In the genomic region with DNA sequence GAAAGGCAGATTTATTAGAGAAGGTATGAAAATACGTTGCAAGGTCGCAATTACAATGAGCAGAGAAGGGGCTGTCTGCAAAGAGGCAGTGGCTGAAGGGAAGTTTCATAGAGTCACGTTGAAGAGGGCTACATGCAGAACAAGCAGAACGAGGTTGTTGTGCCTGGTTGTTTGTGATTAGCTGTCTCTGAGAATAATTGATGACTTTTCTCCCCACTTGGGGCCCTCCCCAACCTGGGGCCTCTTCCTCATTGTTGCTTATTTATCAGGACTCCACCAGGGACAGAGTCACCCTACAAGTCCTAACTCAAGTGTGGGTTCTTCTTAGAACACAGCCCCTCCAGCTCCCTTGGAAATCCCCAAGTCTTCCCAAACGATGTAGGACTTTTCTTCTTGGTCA, we compare ENCODE assay signal across 33 cellular contexts. TPM values are rescaled to one million over a fixed set of nuclear protein-coding genes. Genes with fewer than 3 reads are reported as not detected.
"Had no signal": no experiment of that assay in that cellular context is flagged by ENCODE, and none has a peak within 500 bp of the region (broad histone marks: within the 10 kb centered on the region; RNA-seq: fewer than 3 reads in every experiment).

No MANE protein-coding gene starts in this region.

- H3K27ac ChIP-seq: ascending aorta, cardiac muscle cell, Peyer's patch, SJSA1 had no signal

- H3K36me3 Mint-ChIP-seq: activated naive CD8-positive, alpha-beta T cell treated with anti-CD3 and anti-CD28 coated beads, Interleukin-2, amount 10 ng/mL, durations not matched to agents 7 days and 5 days had no signal

- FAIRE-seq: TTC549 had no signal

- H3K27ac Mint-ChIP-seq: activated CD4-positive, alpha-beta T cell treated with anti-CD3 and anti-CD28 coated beads, Interleukin-2, amount 10 ng/mL, durations not matched to agents 24 days and 14 days; activated naive CD8-positive, alpha-beta T cell treated with anti-CD3 and anti-CD28 coated beads, Interleukin-2, amount 10 ng/mL, durations not matched to agents 7 days and 5 days; T-helper 1 cell treated with Interleukin-12 subunit alpha and Interleukin-12 subunit beta and Interleukin-4 antibody, amounts not matched to agents 30 μg/mL and 1 μg/mL, for 36 hours; T-helper 2 cell treated with Interferon-gamma antibody and Interleukin-4, amounts not matched to agents 5 μg/mL and 100 μg/mL, for 36 hours had no signal

- H3K4me1 Mint-ChIP-seq: activated naive CD8-positive, alpha-beta T cell treated with anti-CD3 and anti-CD28 coated beads, Interleukin-2, amount 10 ng/mL, durations not matched to agents 7 days and 5 days; central memory CD8-positive, alpha-beta T cell had no signal

- H3K9ac ChIP-seq: SK-N-SH had no signal

- H3K4me1 ChIP-seq: ascending aorta, Peyer's patch, SJSA1 had no signal

- H3K4me3 ChIP-seq: ascending aorta, cardiac muscle cell, Peyer's patch, SJSA1 had no signal

- H3K9me3 ChIP-seq: ascending aorta, Peyer's patch, SJSA1, SK-N-SH had no signal

- H3K4me3 Mint-ChIP-seq: activated CD4-positive, alpha-beta T cell treated with anti-CD3 and anti-CD28 coated beads, Interleukin-2, amount 10 ng/mL, durations not matched to agents 24 days and 14 days; activated naive CD8-positive, alpha-beta T cell treated with anti-CD3 and anti-CD28 coated beads, Interleukin-2, amount 10 ng/mL, durations not matched to agents 7 days and 5 days; activated T-cell treated with anti-CD3 and anti-CD28 coated beads, Interleukin-2, amount 50 U/mL, for 4 hours; central memory CD8-positive, alpha-beta T cell; T-helper 1 cell treated with Interleukin-12 subunit alpha and Interleukin-12 subunit beta and Interleukin-4 antibody, amounts not matched to agents 30 μg/mL and 1 μg/mL, for 36 hours; T-helper 2 cell treated with Interferon-gamma antibody and Interleukin-4, amounts not matched to agents 5 μg/mL and 100 μg/mL, for 36 hours had no signal

- H3K27me3 ChIP-seq: ascending aorta, cardiac muscle cell, Peyer's patch had no signal

- DNase-seq: activated CD4-positive, alpha-beta T cell treated with anti-CD3 and anti-CD28 coated beads, Interleukin-2, amount 10 ng/mL, durations not matched to agents 24 days and 14 days; activated CD4-positive, alpha-beta T cell treated with anti-CD3 and anti-CD28 coated beads, Interleukin-2, amount 50 U/mL, for 4 hours; activated CD8-positive, alpha-beta memory T cell treated with anti-CD3 and anti-CD28 coated beads, Interleukin-2, amount 50 U/mL, for 4 hours; activated effector memory CD4-positive, alpha-beta T cell treated with Interleukin-2 at 50 U/mL for 16 hours; activated naive CD4-positive, alpha-beta T cell treated with anti-CD3 and anti-CD28 coated beads, Interleukin-2, amount 50 U/mL, for 16 hours; activated naive CD8-positive, alpha-beta T cell treated with anti-CD3 and anti-CD28 coated beads, Interleukin-2, amount 10 ng/mL, durations not matched to agents 7 days and 5 days; activated T-cell treated with anti-CD3 and anti-CD28 coated beads for 4 hours; activated T-cell treated with anti-CD3 and anti-CD28 coated beads, Interleukin-2, amount 50 U/mL, for 4 hours; amygdala; Karpas-422; KBM-7; NCI-H1105; NCI-H1417 treated with DMSO at 0.1 percent for 48 hours; NCI-H187 treated with DMSO at 0.1 percent for 48 hours; NCI-H2081; NCI-H2171 treated with DMSO at 0.1 percent for 48 hours; NCI-H226; NCI-H446 treated with DMSO at 0.1 percent for 48 hours; NCI-H524; NCI-H69; PC-3; Peyer's patch; RPMI8226; SHP77 treated with DMSO at 0.1 percent for 48 hours; SK-N-SH had no signal

- H3K36me3 ChIP-seq: ascending aorta, cardiac muscle cell, Peyer's patch, SJSA1 had no signal

- ATAC-seq: activated T-cell treated with anti-CD3 and anti-CD28 coated beads, Interleukin-2, amount 50 U/mL, for 4 hours; PC-3 had no signal

- H3K4me2 ChIP-seq: SK-N-SH had no signal

- H3K9me3 Mint-ChIP-seq: activated CD4-positive, alpha-beta T cell treated with anti-CD3 and anti-CD28 coated beads, Interleukin-2, amount 10 ng/mL, durations not matched to agents 24 days and 14 days; activated naive CD8-positive, alpha-beta T cell treated with anti-CD3 and anti-CD28 coated beads, Interleukin-2, amount 10 ng/mL, durations not matched to agents 7 days and 5 days; activated T-cell treated with anti-CD3 and anti-CD28 coated beads, Interleukin-2, amount 50 U/mL, for 4 hours; central memory CD8-positive, alpha-beta T cell; T-helper 2 cell treated with Interferon-gamma antibody and Interleukin-4, amounts not matched to agents 5 μg/mL and 100 μg/mL, for 36 hours had no signal

RNA-seq across cellular contexts. Expression of a gene that starts 29.1 kb away (rescaled TPM):
- total RNA-seq: MCF 10A, PC-3 had no signal
- polyA plus RNA-seq: cardiac muscle cell, SK-N-SH had no signal
